ENCODE assay signal across 2 cellular contexts in genomic region chr9:136661641-136662325, GRCh38.
TF ChIP-seq lines count a peak whose summit lies in the region.

No MANE protein-coding gene starts in this region.

TF ChIP-seq in K562, 482 proteins besides CTCF, POLR2A, EP300 and RAD21:
- TF ChIP-seq EWSR1 (IDR thresholded peaks at IDR 0.05; ENCODE audit: borderline replicate concordance, low read depth, partially characterized antibody) (no peak), MAFF (IDR thresholded peaks at IDR 0.05; ENCODE audit: low read length) (no peak), MAX (CRISPR knock-in tag; IDR thresholded peaks at IDR 0.05) (0 out of 2 replicates have a peak, but pooled peaks have one; percentile 15), TSC22D4 (tag; IDR thresholded peaks at IDR 0.05) (no peak), THRB (CRISPR knock-in tag; conservative IDR thresholded peaks at IDR 0.05) (no peak), ATF7 (IDR thresholded peaks at IDR 0.05) (no peak), SIRT6 (IDR thresholded peaks at IDR 0.05; ENCODE audit: low read depth, low read length) (no peak), ZBTB43 (CRISPR knock-in tag; IDR thresholded peaks at IDR 0.05) (no peak), WHSC1 (IDR thresholded peaks at IDR 0.05; ENCODE audit: low read length) (peak; percentile 26), SLC30A9 (CRISPR knock-in tag; IDR thresholded peaks at IDR 0.05) (no peak), CC2D1A (IDR thresholded peaks at IDR 0.05) (no peak), CLOCK (CRISPR knock-in tag; IDR thresholded peaks at IDR 0.05; ENCODE audit: borderline replicate concordance) (no peak), ZNF444 (CRISPR knock-in tag; IDR thresholded peaks at IDR 0.05) (no peak), XRCC5 (IDR thresholded peaks at IDR 0.05; ENCODE audit: low read depth, low read length) (no peak), NCOA2 (IDR thresholded peaks at IDR 0.05; ENCODE audit: partially characterized antibody in 2 of 2) (no peak), FOXO4 (CRISPR knock-in tag; IDR thresholded peaks at IDR 0.05) (no peak), HLTF (IDR thresholded peaks at IDR 0.05) (no peak)

TF ChIP-seq in endothelial cell of umbilical vein, 7 proteins besides CTCF, POLR2A, EP300 and RAD21:
- TF ChIP-seq MAX (IDR thresholded peaks at IDR 0.05; ENCODE audit: insufficient read depth, insufficient read length), result no peak
- no peak for TF ChIP-seq POLR2AphosphoS5 (IDR thresholded peaks at IDR 0.05; ENCODE audit: insufficient read depth, low read depth, low read length)
- no peak for TF ChIP-seq FOS (IDR thresholded peaks at IDR 0.05; ENCODE audit: borderline replicate concordance, insufficient read depth, low read length)
- TF ChIP-seq JUN (IDR thresholded peaks at IDR 0.05; ENCODE audit: borderline replicate concordance, insufficient read depth, insufficient read length, low read depth), result no peak
- no peak for TF ChIP-seq GATA2 (IDR thresholded peaks at IDR 0.05; ENCODE audit: insufficient read depth, insufficient read length, low read depth, low read length)
- no peak for TF ChIP-seq MYC (IDR thresholded peaks at IDR 0.05; ENCODE audit: low read depth, low read length)
